12 cellular contexts compared by ENCODE assay signal in genomic region chr14:104685216-104685997, GRCh38. TPM values are rescaled to one million over a fixed set of nuclear protein-coding genes. Genes with fewer than 3 reads are reported as not detected.
A peak's percentile ranks its signal among the peaks of the same experiment; 100 is the strongest.
DNase-seq lines count a peak whose midpoint lies in the region; ATAC-seq and TF ChIP-seq lines count a peak whose summit lies in the region.
"Had no signal": no experiment of that assay in that cellular context is flagged by ENCODE, and none has a peak within 500 bp of the region (broad histone marks: within the 10 kb centered on the region; RNA-seq: fewer than 3 reads in every experiment).

No MANE protein-coding gene starts in this region.

- WGBS in sigmoid colon, 2 donors: 75 to 86% methylated on average over 4 of the region's 4 CpGs
- 70 to 95% methylated on average over 4 of the region's 4 CpGs for WGBS in testis, 2 donors

- H3K4me3 Mint-ChIP-seq in natural killer cell: peak overlapping the region; percentile 13
- H3K4me3 Mint-ChIP-seq in natural killer cell treated with Interleukin-12 subunit alpha and Interleukin-12 subunit beta and Interleukin-15 and Interleukin-18, amount 100 ng/mL, for 72 hours: no peak overlapping the region
- H3K4me3 Mint-ChIP-seq in effector memory CD8-positive, alpha-beta T cell: no peak overlapping the region
- H3K4me3 Mint-ChIP-seq: activated T-cell treated with anti-CD3 and anti-CD28 coated beads, Interleukin-2, amount 50 U/mL, for 72 hours had no signal

- in situ Hi-C loops in G401 (cut with HindIII; ENCODE audit: low sequenced_read_pairs): no loop called here

- no peak for TF ChIP-seq EP300 in sigmoid colon (IDR thresholded peaks at IDR 0.05)

- no peaks in the 10 kb centered on the region for H3K9me3 ChIP-seq in sigmoid colon
- H3K9me3 ChIP-seq in SJCRH30 (replicated peaks): no peaks in the 10 kb centered on the region
- no peaks in the 10 kb centered on the region for H3K9me3 ChIP-seq in testis

- H3K36me3 Mint-ChIP-seq in natural killer cell: no peaks in the 10 kb centered on the region
- no peaks in the 10 kb centered on the region for H3K36me3 Mint-ChIP-seq in natural killer cell treated with Interleukin-12 subunit alpha and Interleukin-12 subunit beta and Interleukin-15 and Interleukin-18, amount 100 ng/mL, for 72 hours
- peaks cover 3% of the 10 kb centered on the region for H3K36me3 Mint-ChIP-seq in effector memory CD8-positive, alpha-beta T cell (ENCODE audit: insufficient read depth)

- H3K4me3 ChIP-seq in sigmoid colon (no peak overlapping the region), SJCRH30 (no peak overlapping the region), testis (no peak overlapping the region)

- H3K36me3 ChIP-seq in sigmoid colon (no peaks in the 10 kb centered on the region), SJCRH30 (no peaks in the 10 kb centered on the region), testis (ENCODE audit: low read depth, missing control alignments) (no peaks in the 10 kb centered on the region)

- no peak overlapping the region for H3K27ac Mint-ChIP-seq in natural killer cell
- no peak overlapping the region for H3K27ac Mint-ChIP-seq in natural killer cell treated with Interleukin-12 subunit alpha and Interleukin-12 subunit beta and Interleukin-15 and Interleukin-18, amount 100 ng/mL, for 72 hours
- H3K27ac Mint-ChIP-seq in effector memory CD8-positive, alpha-beta T cell: peak overlapping the region; percentile 9 to 76
- H3K27ac Mint-ChIP-seq: activated T-cell treated with anti-CD3 and anti-CD28 coated beads, Interleukin-2, amount 50 U/mL, for 72 hours had no signal

- DNase-seq in natural killer cell (no peak), RKO (ENCODE audit: low spot score) (peak; percentile 26), sigmoid colon (no peak), G401 (ENCODE audit: low spot score) (no peak), SJCRH30 (no peak), testis (no peak)
- no peak for DNase-seq in natural killer cell treated with Interleukin-12 subunit alpha and Interleukin-12 subunit beta and Interleukin-15 and Interleukin-18, amount 100 ng/mL, for 72 hours (ENCODE audit: low spot score)
- DNase-seq in effector memory CD8-positive, alpha-beta T cell: no peak
- DNase-seq: activated T-cell treated with anti-CD3 and anti-CD28 coated beads, Interleukin-2, amount 50 U/mL, for 72 hours; C1 segment of cervical spinal cord; HCEC 1CT; NCI-H2107 had no signal

- H3K9me3 Mint-ChIP-seq in natural killer cell: no peaks in the 10 kb centered on the region
- H3K9me3 Mint-ChIP-seq in natural killer cell treated with Interleukin-12 subunit alpha and Interleukin-12 subunit beta and Interleukin-15 and Interleukin-18, amount 100 ng/mL, for 72 hours: no peaks in the 10 kb centered on the region
- no peaks in the 10 kb centered on the region for H3K9me3 Mint-ChIP-seq in effector memory CD8-positive, alpha-beta T cell
- H3K9me3 Mint-ChIP-seq: activated T-cell treated with anti-CD3 and anti-CD28 coated beads, Interleukin-2, amount 50 U/mL, for 72 hours had no signal

- H3K4me1 Mint-ChIP-seq in natural killer cell: peaks cover 13 to 24% of the 10 kb centered on the region in 2 donors
- peaks cover 10 to 18% of the 10 kb centered on the region in 2 donors for H3K4me1 Mint-ChIP-seq in natural killer cell treated with Interleukin-12 subunit alpha and Interleukin-12 subunit beta and Interleukin-15 and Interleukin-18, amount 100 ng/mL, for 72 hours (ENCODE audit: low read depth in 2 of 2)
- H3K4me1 Mint-ChIP-seq in effector memory CD8-positive, alpha-beta T cell (ENCODE audit: low read depth in 2 of 2): peaks cover 13 to 14% of the 10 kb centered on the region in 2 donors

- peaks cover 0 to 3% of the 10 kb centered on the region in 2 donors for H3K27me3 Mint-ChIP-seq in natural killer cell (ENCODE audit: low read depth in 2 of 2)
- H3K27me3 Mint-ChIP-seq in natural killer cell treated with Interleukin-12 subunit alpha and Interleukin-12 subunit beta and Interleukin-15 and Interleukin-18, amount 100 ng/mL, for 72 hours: peaks cover 8 to 11% of the 10 kb centered on the region in 2 donors
- H3K27me3 Mint-ChIP-seq in effector memory CD8-positive, alpha-beta T cell: peaks cover 6 to 21% of the 10 kb centered on the region in 2 donors

- intact Hi-C loops in natural killer cell (cut with micrococcal nuclease): no loop called here
- intact Hi-C loops in sigmoid colon (cut with DNase I): no loop called here
- intact Hi-C loops in testis (cut with DNase I; ENCODE audit: low total_unique reads): no loop called here

- H3K27me3 ChIP-seq in sigmoid colon (no peaks in the 10 kb centered on the region), SJCRH30 (no peaks in the 10 kb centered on the region), testis (no peaks in the 10 kb centered on the region)

- TF ChIP-seq POLR2A in sigmoid colon (IDR thresholded peaks at IDR 0.05) (no peak), testis (IDR thresholded peaks at IDR 0.05) (no peak)

- TF ChIP-seq CTCF in natural killer cell (IDR thresholded peaks at IDR 0.05) (no peak), sigmoid colon (IDR thresholded peaks at IDR 0.05) (no peak), testis (IDR thresholded peaks at IDR 0.05) (no peak)

- H3K27ac ChIP-seq in sigmoid colon (no peak overlapping the region), SJCRH30 (no peak overlapping the region), testis (no peak overlapping the region)

- ATAC-seq in natural killer cell: no peak
- ATAC-seq in natural killer cell treated with Interleukin-12 subunit alpha and Interleukin-12 subunit beta and Interleukin-15 and Interleukin-18, amount 100 ng/mL, for 72 hours: no peak
- ATAC-seq in effector memory CD8-positive, alpha-beta T cell (replicated peaks): no peak
- ATAC-seq: activated T-cell treated with anti-CD3 and anti-CD28 coated beads, Interleukin-2, amount 50 U/mL, for 72 hours had no signal

- peaks cover 0 to 54% (median 51%) of the 10 kb centered on the region in 4 donors for H3K4me1 ChIP-seq in sigmoid colon
- H3K4me1 ChIP-seq in SJCRH30: peaks cover 36% of the 10 kb centered on the region
- peaks cover 43% of the 10 kb centered on the region for H3K4me1 ChIP-seq in testis

RNA-seq across cellular contexts. Expression of gene INF2, which starts 4.0 kb away (rescaled TPM):
- total RNA-seq in natural killer cell: 10 to 100 TPM; 12.7 to 21.9 (median 15.3) TPM
- 10 to 100 TPM; 19.2 to 44.9 TPM for total RNA-seq in natural killer cell treated with Interleukin-12 subunit alpha and Interleukin-12 subunit beta and Interleukin-15 and Interleukin-18, amount 100 ng/mL, for 72 hours
- total RNA-seq in sigmoid colon: 10 to 100 TPM; 26.3 to 67.0 (median 30.3) TPM
- polyA plus RNA-seq in sigmoid colon: 100 to 1,000 TPM; 127 to 169 (median 130) TPM
- 30.3 and 31.3 TPM in 2 replicates for total RNA-seq in G401 (2014; rRNA removed; shearing (Covaris generic))
- total RNA-seq in SJCRH30 (2014; rRNA removed; shearing (Covaris generic)): 36.9 and 38.3 TPM in 2 replicates
- total RNA-seq in testis: 100 to 1,000 TPM; 244 to 328 TPM
- 50.5 TPM for polyA plus RNA-seq in testis (ENCODE audit: insufficient read depth, low read depth, low replicate concordance)

RNA-seq across cellular contexts. Expression of gene ADSS1, which starts 38.6 kb away (rescaled TPM):
- 1 to 10 TPM; 2.1 to 2.7 (median 2.5) TPM for total RNA-seq in natural killer cell
- total RNA-seq in natural killer cell treated with Interleukin-12 subunit alpha and Interleukin-12 subunit beta and Interleukin-15 and Interleukin-18, amount 100 ng/mL, for 72 hours: under 1 TPM; 0.50 to 0.61 TPM
- total RNA-seq in sigmoid colon: 10 to 100 TPM in 1 of 4 donors, 1 to 10 TPM in 3; 2.0 to 10.2 (median 7.3) TPM
- 1 to 10 TPM; 3.5 to 6.6 (median 4.1) TPM for polyA plus RNA-seq in sigmoid colon
- 18.3 and 19.5 TPM in 2 replicates for total RNA-seq in G401 (2014; rRNA removed; shearing (Covaris generic))
- total RNA-seq in SJCRH30 (2014; rRNA removed; shearing (Covaris generic)): 0.58 and 1.2 TPM in 2 replicates
- 10 to 100 TPM; 48.7 to 79.4 TPM for total RNA-seq in testis
- polyA plus RNA-seq in testis (ENCODE audit: insufficient read depth, low read depth, low replicate concordance): 79.6 TPM

Comparison
In these comparisons a context has a peak if more than half of its experiments do, and no peak if none do; other contexts are left out.
1. H3K27ac Mint-ChIP-seq: peak in effector memory CD8-positive, alpha-beta T cell (2 of 2); none in natural killer cell (0 of 2) and natural killer cell treated with Interleukin-12 subunit alpha and Interleukin-12 subunit beta and Interleukin-15 and Interleukin-18, amount 100 ng/mL, for 72 hours (0 of 2).